Comparison of ENCODE assay signal across 10 cellular contexts in the genomic region with DNA sequence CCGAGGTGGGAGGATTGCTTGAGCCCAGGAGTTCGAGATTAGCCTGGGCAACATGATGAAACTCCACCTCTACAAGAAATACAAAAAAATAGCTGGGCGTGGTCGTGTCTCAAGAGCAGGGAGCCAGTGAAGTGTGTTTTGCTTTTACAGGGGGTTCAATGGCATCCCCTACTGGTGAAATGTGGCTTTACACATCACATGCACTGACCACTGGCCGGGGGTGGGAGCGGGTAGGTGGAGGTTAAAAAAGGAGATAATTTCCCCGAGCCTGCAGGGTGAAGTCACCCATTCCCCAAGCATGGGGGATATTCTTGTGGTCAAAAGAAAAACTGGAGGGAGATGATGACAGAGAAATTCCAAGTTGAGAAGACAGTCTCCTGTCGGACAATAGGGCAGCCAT.
DNase-seq lines count a peak whose midpoint lies in the region; ATAC-seq and TF ChIP-seq lines count a peak whose summit lies in the region.
"Had no signal": no experiment of that assay in that cellular context is flagged by ENCODE, and none has a peak within 500 bp of the region (broad histone marks: within the 10 kb centered on the region; RNA-seq: fewer than 3 reads in every experiment).

No MANE protein-coding gene starts in this region.

- H3K4me1 Mint-ChIP-seq in activated CD4-positive, alpha-beta T cell treated with anti-CD3 and anti-CD28 coated beads, Interleukin-2, amount 10 ng/mL, durations not matched to agents 24 days and 14 days, result no peaks in the 10 kb centered on the region
- no peaks in the 10 kb centered on the region for H3K4me1 Mint-ChIP-seq in activated CD4-positive, alpha-beta T cell treated with anti-CD3 and anti-CD28 coated beads, Interleukin-2, amount 10 ng/mL, durations not matched to agents 7 days and 5 days

- H3K4me2 ChIP-seq in Karpas-422 (ENCODE audit: low read depth, low read length, poor library complexity, severe bottlenecking) (no peak overlapping the region), mammary epithelial cell (ENCODE audit: insufficient read depth, low read depth, low read length) (no peak overlapping the region), parathyroid adenoma (ENCODE audit: low read length) (no peak overlapping the region)

- H3K4me1 ChIP-seq in Karpas-422 (ENCODE audit: low read length), result no peaks in the 10 kb centered on the region
- no peaks in the 10 kb centered on the region for H3K4me1 ChIP-seq in mammary epithelial cell (ENCODE audit: insufficient read depth, low read length)
- no peaks in the 10 kb centered on the region for H3K4me1 ChIP-seq in parathyroid adenoma
- no peaks in the 10 kb centered on the region for H3K4me1 ChIP-seq in stomach

- CTCF ChIA-PET in activated CD4-positive, alpha-beta T cell treated with anti-CD3 and anti-CD28 coated beads, Interleukin-2, amount 10 ng/mL, durations not matched to agents 7 days and 5 days (lab: Charles Lee), result interaction anchor here (0.6 kb wide), 1 partner anchor 1248 kb away, joined by 3 read pairs; no protein-coding TSS in a partner anchor
- CTCF ChIA-PET in mammary epithelial cell (lab: Charles Lee; ENCODE audit: low non-redundant PET), result no interaction called here

- no TSS peak for BruUV-seq in mammary epithelial cell (replicated peaks; lab: Mats Ljungman, UMichigan)

- no peak overlapping the region for H3K4me3 ChIP-seq in Karpas-422 (ENCODE audit: low read length)
- H3K4me3 ChIP-seq in mammary epithelial cell (replicated peaks in 1 of 3; ENCODE audit: insufficient read depth in 1 of 3, low read depth in 2 of 3, low read length in 3 of 3), result no peak overlapping the region
- H3K4me3 ChIP-seq in parathyroid adenoma (ENCODE audit: low read depth, low read length), result no peak overlapping the region
- H3K4me3 ChIP-seq in stomach, result no peak overlapping the region

- H2AFZ ChIP-seq in Karpas-422 (ENCODE audit: low read length), result no peak overlapping the region
- no peak overlapping the region for H2AFZ ChIP-seq in mammary epithelial cell (ENCODE audit: low read depth, low read length)
- no peak overlapping the region for H2AFZ ChIP-seq in parathyroid adenoma

- H3K27me3 ChIP-seq in Karpas-422 (ENCODE audit: low read length), result no peaks in the 10 kb centered on the region
- H3K27me3 ChIP-seq in mammary epithelial cell (ENCODE audit: insufficient read depth, low read length), result no peaks in the 10 kb centered on the region
- no peaks in the 10 kb centered on the region for H3K27me3 ChIP-seq in parathyroid adenoma (ENCODE audit: control insufficient read depth, insufficient read depth, low read length)
- H3K27me3 ChIP-seq in stomach, result peaks cover 0 to 10% (median 4%) of the 10 kb centered on the region in 3 donors

- intact Hi-C loops in activated CD4-positive, alpha-beta T cell treated with anti-CD3 and anti-CD28 coated beads, Interleukin-2, amount 10 ng/mL, durations not matched to agents 24 days and 14 days (cut with micrococcal nuclease), result no loop called here
- intact Hi-C loops in mammary epithelial cell (cut with micrococcal nuclease) (no loop called here), stomach (cut with DNase I; ENCODE audit: low total_unique reads) (no loop called here)

- 75% methylated on average over 6 of the region's 8 CpGs for WGBS in mammary epithelial cell (ENCODE audit: low coverage, missing lambda C conversion rate)
- WGBS in stomach, 5 donors, result 51 to 65% (median 59%) methylated on average over 8 of the region's 8 CpGs

- peaks cover 26% of the 10 kb centered on the region for H3K36me3 Mint-ChIP-seq in activated CD4-positive, alpha-beta T cell treated with anti-CD3 and anti-CD28 coated beads, Interleukin-2, amount 10 ng/mL, durations not matched to agents 24 days and 14 days (ENCODE audit: low read depth)
- H3K36me3 Mint-ChIP-seq in activated CD4-positive, alpha-beta T cell treated with anti-CD3 and anti-CD28 coated beads, Interleukin-2, amount 10 ng/mL, durations not matched to agents 7 days and 5 days (ENCODE audit: low read depth), result peaks cover 12% of the 10 kb centered on the region

- H3K27me3 Mint-ChIP-seq in activated CD4-positive, alpha-beta T cell treated with anti-CD3 and anti-CD28 coated beads, Interleukin-2, amount 10 ng/mL, durations not matched to agents 24 days and 14 days, result no peaks in the 10 kb centered on the region
- no peaks in the 10 kb centered on the region for H3K27me3 Mint-ChIP-seq in activated CD4-positive, alpha-beta T cell treated with anti-CD3 and anti-CD28 coated beads, Interleukin-2, amount 10 ng/mL, durations not matched to agents 7 days and 5 days

- H3K27ac Mint-ChIP-seq in activated CD4-positive, alpha-beta T cell treated with anti-CD3 and anti-CD28 coated beads, Interleukin-2, amount 10 ng/mL, durations not matched to agents 24 days and 14 days, result no peak overlapping the region
- no peak overlapping the region for H3K27ac Mint-ChIP-seq in activated CD4-positive, alpha-beta T cell treated with anti-CD3 and anti-CD28 coated beads, Interleukin-2, amount 10 ng/mL, durations not matched to agents 7 days and 5 days
- H3K27ac Mint-ChIP-seq: IgD-negative memory B cell had no signal

- no peak for ATAC-seq in GM21825 (IDR thresholded peaks at IDR 0.05; ENCODE audit: unreplicated experiment)
- ATAC-seq: sciatic nerve had no signal

- H3K79me2 ChIP-seq in Karpas-422 (ENCODE audit: low read length) (no peaks in the 10 kb centered on the region), mammary epithelial cell (ENCODE audit: insufficient read depth, low read length) (no peaks in the 10 kb centered on the region), parathyroid adenoma (no peaks in the 10 kb centered on the region)

- H3K4me3 Mint-ChIP-seq in activated CD4-positive, alpha-beta T cell treated with anti-CD3 and anti-CD28 coated beads, Interleukin-2, amount 10 ng/mL, durations not matched to agents 24 days and 14 days, result no peak overlapping the region
- no peak overlapping the region for H3K4me3 Mint-ChIP-seq in activated CD4-positive, alpha-beta T cell treated with anti-CD3 and anti-CD28 coated beads, Interleukin-2, amount 10 ng/mL, durations not matched to agents 7 days and 5 days
- H3K4me3 Mint-ChIP-seq: IgD-negative memory B cell had no signal

- no peak for TF ChIP-seq POLR2A in stomach (IDR thresholded peaks at IDR 0.05)

- dilution Hi-C loops in mammary epithelial cell (cut with HindIII; ENCODE audit: low sequenced_read_pairs), result loop anchor here (5.0 kb wide), 1 partner anchor 100 kb away; no protein-coding TSS in a partner anchor

- H3K27ac ChIP-seq in Karpas-422 (ENCODE audit: low read length), result no peak overlapping the region
- H3K27ac ChIP-seq in mammary epithelial cell (ENCODE audit: insufficient read depth, low read depth, low read length), result no peak overlapping the region
- no peak overlapping the region for H3K27ac ChIP-seq in parathyroid adenoma
- H3K27ac ChIP-seq in stomach, result no peak overlapping the region

- no peaks in the 10 kb centered on the region for H3K9me3 ChIP-seq in Karpas-422 (ENCODE audit: low read length)
- no peaks in the 10 kb centered on the region for H3K9me3 ChIP-seq in mammary epithelial cell (replicated peaks; ENCODE audit: insufficient read depth, low read length)
- no peaks in the 10 kb centered on the region for H3K9me3 ChIP-seq in parathyroid adenoma (ENCODE audit: control insufficient read depth, low read length)
- peaks cover 0 to 15% (median 11%) of the 10 kb centered on the region in 4 donors for H3K9me3 ChIP-seq in stomach

- peaks cover 7% of the 10 kb centered on the region for H3K9me3 Mint-ChIP-seq in activated CD4-positive, alpha-beta T cell treated with anti-CD3 and anti-CD28 coated beads, Interleukin-2, amount 10 ng/mL, durations not matched to agents 24 days and 14 days
- peaks cover 9% of the 10 kb centered on the region for H3K9me3 Mint-ChIP-seq in activated CD4-positive, alpha-beta T cell treated with anti-CD3 and anti-CD28 coated beads, Interleukin-2, amount 10 ng/mL, durations not matched to agents 7 days and 5 days

- H4K20me1 ChIP-seq in Karpas-422 (ENCODE audit: insufficient read depth, low read depth, low read length), result no peaks in the 10 kb centered on the region
- H4K20me1 ChIP-seq in mammary epithelial cell (ENCODE audit: insufficient read depth, low read length), result no peaks in the 10 kb centered on the region

- H3K36me3 ChIP-seq in Karpas-422 (ENCODE audit: insufficient read depth, low read length) (no peaks in the 10 kb centered on the region), mammary epithelial cell (ENCODE audit: insufficient read depth, low read length) (peaks cover 2% of the 10 kb centered on the region), parathyroid adenoma (ENCODE audit: control insufficient read depth, insufficient read depth, low read length) (no peaks in the 10 kb centered on the region), stomach (no peaks in the 10 kb centered on the region)

- in situ Hi-C loops in mammary epithelial cell (cut with MboI; ENCODE audit: low sequenced_read_pairs in 2 of 2), result no loop called here

- no peak for TF ChIP-seq EP300 in stomach (IDR thresholded peaks at IDR 0.05)

- peak; percentile 38 to 65 for TF ChIP-seq CTCF in mammary epithelial cell (conservative IDR thresholded peaks at IDR 0.05 in 1 of 2, IDR thresholded peaks at IDR 0.05 in 1 of 2; ENCODE audit: extremely low read depth in 1 of 2, insufficient read depth in 1 of 2, low read depth in 1 of 2, low read length in 2 of 2)
- peak; percentile 36 for TF ChIP-seq CTCF in parathyroid adenoma (IDR thresholded peaks at IDR 0.05)
- TF ChIP-seq CTCF in stomach (IDR thresholded peaks at IDR 0.05), result peak in 2 of 7 experiments; percentile 7 to 8

- H3K9ac ChIP-seq in Karpas-422 (ENCODE audit: low read length), result no peak overlapping the region
- no peak overlapping the region for H3K9ac ChIP-seq in mammary epithelial cell (ENCODE audit: insufficient read depth, low read length)
- H3K9ac ChIP-seq in parathyroid adenoma, result no peak overlapping the region

- no peaks in the 10 kb centered on the region for H3K9me2 ChIP-seq in Karpas-422 (replicated peaks; ENCODE audit: insufficient read depth, low read length)

- POLR2A ChIA-PET in activated CD4-positive, alpha-beta T cell treated with anti-CD3 and anti-CD28 coated beads, Interleukin-2, amount 10 ng/mL, durations not matched to agents 7 days and 5 days (lab: Charles Lee), result no interaction called here

- peak; percentile 59 for DNase-seq in activated CD4-positive, alpha-beta T cell treated with anti-CD3 and anti-CD28 coated beads, Interleukin-2, amount 10 ng/mL, durations not matched to agents 24 days and 14 days
- DNase-seq in activated CD4-positive, alpha-beta T cell treated with anti-CD3 and anti-CD28 coated beads, Interleukin-2, amount 10 ng/mL, durations not matched to agents 7 days and 5 days, result no peak
- DNase-seq in Karpas-422, result peak; percentile 46
- DNase-seq in mammary epithelial cell, result no peak
- no peak for DNase-seq in ecto neural progenitor cell (ENCODE audit: low spot score)
- no peak for DNase-seq in stomach

Comparison
In these comparisons a context has a peak if more than half of its experiments do, and no peak if none do; other contexts are left out.
1. DNase-seq: peak in activated CD4-positive, alpha-beta T cell treated with anti-CD3 and anti-CD28 coated beads, Interleukin-2, amount 10 ng/mL, durations not matched to agents 24 days and 14 days (single experiment) and Karpas-422 (single experiment); none in activated CD4-positive, alpha-beta T cell treated with anti-CD3 and anti-CD28 coated beads, Interleukin-2, amount 10 ng/mL, durations not matched to agents 7 days and 5 days (single experiment), mammary epithelial cell (single experiment), ecto neural progenitor cell (single experiment) and stomach (single experiment).